16 cellular contexts compared by ENCODE assay signal in genomic region chr1:245232936-245233335, GRCh38.
"Had no signal": no experiment of that assay in that cellular context is flagged by ENCODE, and none has a peak within 500 bp of the region (broad histone marks: within the 10 kb centered on the region; RNA-seq: fewer than 3 reads in every experiment).

No MANE protein-coding gene starts in this region.

- H3K27ac Mint-ChIP-seq: naive thymus-derived CD8-positive, alpha-beta T cell had no signal

- ATAC-seq: heart left ventricle; naive thymus-derived CD8-positive, alpha-beta T cell had no signal

- H3K4me1 Mint-ChIP-seq: naive thymus-derived CD8-positive, alpha-beta T cell had no signal

- H3K4me3 ChIP-seq: coronary artery, heart left ventricle, right atrium auricular region, sigmoid colon, skin epidermis, stomach, thoracic aorta, transverse colon had no signal

- H3K27ac ChIP-seq: coronary artery, heart left ventricle, right atrium auricular region, sigmoid colon, skin epidermis, stomach, thoracic aorta, transverse colon had no signal

- H3K9me3 ChIP-seq: heart left ventricle, right atrium auricular region, sigmoid colon, stomach, thoracic aorta, transverse colon had no signal

- H3K9me3 Mint-ChIP-seq: naive thymus-derived CD8-positive, alpha-beta T cell had no signal

- H3K36me3 ChIP-seq: heart left ventricle, right atrium auricular region, sigmoid colon, stomach, thoracic aorta, transverse colon had no signal

- H3K36me3 Mint-ChIP-seq: naive thymus-derived CD8-positive, alpha-beta T cell had no signal

- H3K4me3 Mint-ChIP-seq: naive thymus-derived CD8-positive, alpha-beta T cell had no signal

- H3K4me1 ChIP-seq: heart left ventricle, right atrium auricular region, sigmoid colon had no signal

- DNase-seq: effector CD4-positive, alpha-beta T cell; heart left ventricle; hippocampal formation; kidney glomerular epithelial cell; mesendoderm; naive thymus-derived CD8-positive, alpha-beta T cell; posterior cingulate gyrus; sigmoid colon; stimulated activated naive CD4-positive, alpha-beta T cell; stomach; substantia nigra; transverse colon had no signal

- H3K27me3 ChIP-seq: right atrium auricular region, sigmoid colon had no signal
